ENCODE assay signal across 9 cellular contexts in the genomic region with DNA sequence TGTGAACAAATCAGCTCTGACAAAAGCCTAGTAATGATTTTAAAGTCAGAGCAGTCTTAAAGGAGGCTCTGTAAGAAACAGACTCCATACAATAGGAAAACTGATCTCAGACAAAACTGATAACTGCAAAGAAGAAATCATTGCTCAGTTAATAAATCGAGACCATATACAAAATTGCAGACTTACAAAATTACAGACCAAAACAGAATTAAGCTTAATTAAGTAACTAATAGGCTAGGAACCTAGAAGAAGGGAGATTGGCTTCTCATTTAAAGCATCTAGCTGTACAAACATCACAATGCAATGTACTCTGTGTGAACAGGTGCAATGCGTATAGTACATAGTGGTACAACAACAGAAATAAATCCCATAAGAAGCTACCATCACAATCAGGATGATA. TPM values are rescaled to one million over a fixed set of nuclear protein-coding genes. Genes with fewer than 3 reads are reported as not detected.
DNase-seq lines count a peak whose midpoint lies in the region; ATAC-seq and TF ChIP-seq lines count a peak whose summit lies in the region.
"Had no signal": no experiment of that assay in that cellular context is flagged by ENCODE, and none has a peak within 500 bp of the region (broad histone marks: within the 10 kb centered on the region; RNA-seq: fewer than 3 reads in every experiment).

No MANE protein-coding gene starts in this region.

- H3K4ac ChIP-seq in mesenchymal stem cell (ENCODE audit: low read depth in 1 of 2, low read length in 2 of 2) = no peak overlapping the region

- no peak for TF ChIP-seq POLR2A in heart left ventricle (IDR thresholded peaks at IDR 0.05)

- H3K36me3 Mint-ChIP-seq in activated CD4-positive, alpha-beta memory T cell treated with anti-CD3 and anti-CD28 coated beads, Interleukin-2, amount 10 ng/mL, durations not matched to agents 7 days and 5 days (ENCODE audit: low read depth) = no peaks in the 10 kb centered on the region
- H3K36me3 Mint-ChIP-seq in Calu3 (ENCODE audit: insufficient read depth, unreplicated experiment) = no peaks in the 10 kb centered on the region

- no peak overlapping the region for H2BK15ac ChIP-seq in mesenchymal stem cell (ENCODE audit: low read depth, poor library complexity, severe bottlenecking)

- H3K23ac ChIP-seq in mesenchymal stem cell (ENCODE audit: low read length in 2 of 2) = no peak overlapping the region

- no peaks in the 10 kb centered on the region for H3K27me3 ChIP-seq in heart left ventricle
- no peaks in the 10 kb centered on the region for H3K27me3 ChIP-seq in mesenchymal stem cell (ENCODE audit: control insufficient read depth in 1 of 2, insufficient read depth in 1 of 2, low read length in 2 of 2)

- peaks cover 2% of the 10 kb centered on the region for H3K79me1 ChIP-seq in mesenchymal stem cell (replicated peaks; ENCODE audit: low read length, poor library complexity, severe bottlenecking)

- 45 to 70% (median 54%) methylated on average over 2 of the region's 2 CpGs for WGBS in heart left ventricle, 4 donors
- no CpG with 5 or more reads among the region's 2 CpGs for WGBS in mesenchymal stem cell

- BruUV-seq in Calu3 (replicated peaks; lab: Mats Ljungman, UMichigan) = no TSS peak

- intact Hi-C loops in heart left ventricle (cut with DNase I) = loop anchor here in 5 of 10 donors (5.0 to 10.0 kb wide), 2 partner anchors 46 to 716 kb away; partner anchors contain the start of gene ZBTB20 (in 4 of the 5)
- intact Hi-C loops in cardiac septum (cut with DNase I) = loop anchor here (2.0 kb wide), 1 partner anchor 46 kb away; the partner anchor contains the start of gene ZBTB20
- intact Hi-C loops in Calu3 (cut with micrococcal nuclease; ENCODE audit: unreplicated experiment) = no loop called here

- POLR2A ChIA-PET in activated CD4-positive, alpha-beta memory T cell treated with anti-CD3 and anti-CD28 coated beads, Interleukin-2, amount 10 ng/mL, durations not matched to agents 7 days and 5 days (lab: Charles Lee) = interaction anchor here (0.5 to 2.5 kb wide), 3 partner anchors 46 to 144 kb away, joined by 3 to 19 read pairs (median 4); partner anchors contain the start of gene ZBTB20

- H3K4me1 Mint-ChIP-seq in activated CD4-positive, alpha-beta memory T cell treated with anti-CD3 and anti-CD28 coated beads, Interleukin-2, amount 10 ng/mL, durations not matched to agents 7 days and 5 days = peaks cover 16% of the 10 kb centered on the region
- H3K4me1 Mint-ChIP-seq in Calu3 (ENCODE audit: low read depth, unreplicated experiment) = peaks cover 16% of the 10 kb centered on the region

- H3K27me3 Mint-ChIP-seq in activated CD4-positive, alpha-beta memory T cell treated with anti-CD3 and anti-CD28 coated beads, Interleukin-2, amount 10 ng/mL, durations not matched to agents 7 days and 5 days = no peaks in the 10 kb centered on the region
- no peaks in the 10 kb centered on the region for H3K27me3 Mint-ChIP-seq in Calu3 (ENCODE audit: unreplicated experiment)

- peak overlapping the region; percentile 87 for H3K9ac ChIP-seq in mesenchymal stem cell (ENCODE audit: low read length)

- H2AK5ac ChIP-seq in mesenchymal stem cell (ENCODE audit: low read length, severe bottlenecking) = no peak overlapping the region

- TF ChIP-seq CTCF in heart left ventricle (IDR thresholded peaks at IDR 0.05) = no peak
- TF ChIP-seq CTCF in Calu3 (IDR thresholded peaks at IDR 0.05; ENCODE audit: unreplicated experiment) = no peak

- H3K4me3 ChIP-seq in heart left ventricle (peak overlapping the region; percentile 6 to 56 (median 50)), mesenchymal stem cell (ENCODE audit: insufficient read depth in 1 of 2, low read depth in 1 of 2, low read length in 2 of 2) (peak overlapping the region in 1 of 2 experiments; percentile 77)

- H2BK120ac ChIP-seq in mesenchymal stem cell (ENCODE audit: low read depth, low read length) = no peak overlapping the region

- no peak overlapping the region for H2AFZ ChIP-seq in mesenchymal stem cell (ENCODE audit: low read depth, low read length)

- H3K36me3 ChIP-seq in heart left ventricle (peaks cover 0 to 3% (median 0%) of the 10 kb centered on the region in 9 donors), mesenchymal stem cell (ENCODE audit: control insufficient read depth in 1 of 2, insufficient read depth in 2 of 2, low read depth in 1 of 2, low read length in 2 of 2) (peaks cover 0 to 8% of the 10 kb centered on the region in 2 experiments)

- no peak overlapping the region for H2BK5ac ChIP-seq in mesenchymal stem cell (ENCODE audit: low read depth, low read length, poor library complexity, severe bottlenecking)

- H2BK12ac ChIP-seq in mesenchymal stem cell (ENCODE audit: low read length in 2 of 2) = no peak overlapping the region

- H4K91ac ChIP-seq in mesenchymal stem cell (ENCODE audit: low read length) = no peak overlapping the region

- H3K9me3 Mint-ChIP-seq in activated CD4-positive, alpha-beta memory T cell treated with anti-CD3 and anti-CD28 coated beads, Interleukin-2, amount 10 ng/mL, durations not matched to agents 7 days and 5 days = no peaks in the 10 kb centered on the region
- H3K9me3 Mint-ChIP-seq in Calu3 (ENCODE audit: low read depth, unreplicated experiment) = no peaks in the 10 kb centered on the region

- H3K9me3 ChIP-seq in heart left ventricle (peaks cover 0 to 12% (median 2%) of the 10 kb centered on the region in 12 donors), mesenchymal stem cell (ENCODE audit: control insufficient read depth, low read length) (peaks cover 3% of the 10 kb centered on the region)

- no peak overlapping the region for H3K18ac ChIP-seq in mesenchymal stem cell (ENCODE audit: low read depth in 1 of 2, low read length in 2 of 2)

- H3K27ac Mint-ChIP-seq in activated CD4-positive, alpha-beta memory T cell treated with anti-CD3 and anti-CD28 coated beads, Interleukin-2, amount 10 ng/mL, durations not matched to agents 7 days and 5 days = no peak overlapping the region
- H3K27ac Mint-ChIP-seq in Calu3 (ENCODE audit: unreplicated experiment) = no peak overlapping the region

- no peak overlapping the region for H3K14ac ChIP-seq in mesenchymal stem cell (ENCODE audit: low read length in 2 of 2)

- no peak overlapping the region for H4K8ac ChIP-seq in mesenchymal stem cell (ENCODE audit: low read length)

- peak overlapping the region; percentile 54 for H3K4me3 Mint-ChIP-seq in activated CD4-positive, alpha-beta memory T cell treated with anti-CD3 and anti-CD28 coated beads, Interleukin-2, amount 10 ng/mL, durations not matched to agents 7 days and 5 days
- H3K4me3 Mint-ChIP-seq in Calu3 (ENCODE audit: low read depth, unreplicated experiment) = no peak overlapping the region

- H3K4me2 ChIP-seq in mesenchymal stem cell (ENCODE audit: low read length, poor library complexity, severe bottlenecking) = no peak overlapping the region

- H3K4me1 ChIP-seq in heart left ventricle (peaks cover 0 to 49% (median 24%) of the 10 kb centered on the region in 12 donors), mesenchymal stem cell (ENCODE audit: control insufficient read depth, insufficient read depth, low read depth, low read length) (no peaks in the 10 kb centered on the region)

- peak overlapping the region in 10 of 12 donors; percentile 50 to 83 (median 72) for H3K27ac ChIP-seq in heart left ventricle
- H3K27ac ChIP-seq in mesenchymal stem cell (ENCODE audit: low read length, poor library complexity, severe bottlenecking) = no peak overlapping the region

- CTCF ChIA-PET in activated CD4-positive, alpha-beta memory T cell treated with anti-CD3 and anti-CD28 coated beads, Interleukin-2, amount 10 ng/mL, durations not matched to agents 7 days and 5 days (lab: Charles Lee) = interaction anchor here (0.6 to 2.2 kb wide), 3 partner anchors 9 to 735 kb away, joined by 3 to 9 read pairs (median 3); no protein-coding TSS in a partner anchor
- CTCF ChIA-PET in Calu3 (lab: Charles Lee) = no interaction called here

- ATAC-seq in heart left ventricle (no peak), GM18867 (IDR thresholded peaks at IDR 0.05; ENCODE audit: unreplicated experiment) (no peak), HG03442 (IDR thresholded peaks at IDR 0.05; ENCODE audit: unreplicated experiment) (no peak)

- DNase-seq in heart left ventricle = no peak
- no peak for DNase-seq in cardiac septum (ENCODE audit: low spot score)
- DNase-seq in activated CD4-positive, alpha-beta memory T cell treated with anti-CD3 and anti-CD28 coated beads, Interleukin-2, amount 10 ng/mL, durations not matched to agents 7 days and 5 days = no peak
- DNase-seq in mesenchymal stem cell = no peak
- DNase-seq in Calu3 = no peak
- no peak for DNase-seq in NCI-H187 treated with DMSO at 0.1 percent for 48 hours (lab: John Stamatoyannopoulos, UW)
- DNase-seq: trophoblast cell had no signal

RNA-seq across cellular contexts. Expression of gene ZBTB20, which starts 46.3 kb away (rescaled TPM):
- 100 to 1,000 TPM in 2 of 9 donors, 10 to 100 TPM in 7; 43.1 to 109 (median 96.9) TPM for total RNA-seq in heart left ventricle
- 1 to 10 TPM; 6.2 to 6.5 TPM for polyA plus RNA-seq in heart left ventricle
- 84.2 TPM for total RNA-seq in cardiac septum
- total RNA-seq in activated CD4-positive, alpha-beta memory T cell treated with anti-CD3 and anti-CD28 coated beads, Interleukin-2, amount 10 ng/mL, durations not matched to agents 7 days and 5 days = 1 to 10 TPM; 6.3 to 8.6 TPM
- 2.2 TPM for polyA plus RNA-seq in mesenchymal stem cell (2013, experiment 1 of 2)
- polyA plus RNA-seq in mesenchymal stem cell (2013, experiment 2 of 2) = 1.9 TPM
- 24.1 and 28.3 TPM in 2 replicates for total RNA-seq in Calu3 (2022)
